Comparison of ENCODE assay signal across 10 cellular contexts in genomic region chr3:194854290-194855024, GRCh38.
"Had no signal": no experiment of that assay in that cellular context is flagged by ENCODE, and none has a peak within 500 bp of the region (broad histone marks: within the 10 kb centered on the region; RNA-seq: fewer than 3 reads in every experiment).

No MANE protein-coding gene starts in this region.

- H3K9me3 ChIP-seq: ovary had no signal

- H3K27me3 ChIP-seq: brain microvascular endothelial cell, ovary had no signal

- H3K27ac ChIP-seq: brain microvascular endothelial cell, ovary had no signal

- H3K4me3 ChIP-seq: ovary, skin epidermis had no signal

- H3K36me3 ChIP-seq: brain microvascular endothelial cell, ovary had no signal

- DNase-seq: activated CD4-positive, alpha-beta T cell treated with anti-CD3 and anti-CD28 coated beads, Interleukin-2, amount 50 U/mL, for 4 hours; activated CD4-positive, CD25-positive, alpha-beta regulatory T cell treated with anti-CD3 and anti-CD28 coated beads, Interleukin-2, amount 50 U/mL, for 72 hours; activated CD8-positive, alpha-beta memory T cell treated with anti-CD3 and anti-CD28 coated beads, Interleukin-2, amount 10 ng/mL, durations not matched to agents 7 days and 5 days; activated effector memory CD4-positive, alpha-beta T cell treated with anti-CD3 and anti-CD28 coated beads, Interleukin-2, amount 50 U/mL, for 16 hours; activated T-cell treated with anti-CD3 and anti-CD28 coated beads, Interleukin-2, amount 50 U/mL, for 24 hours; brain microvascular endothelial cell; ovary; SW 1271 had no signal

- ATAC-seq: activated CD8-positive, alpha-beta memory T cell treated with anti-CD3 and anti-CD28 coated beads, Interleukin-2, amount 10 ng/mL, durations not matched to agents 7 days and 5 days; activated naive CD4-positive, alpha-beta T cell treated with anti-CD3 and anti-CD28 coated beads, Interleukin-2, amount 50 U/mL, for 72 hours had no signal
